In genomic region chr10:129033354-129033729, GRCh38 we compare ENCODE assay signal across 21 cellular contexts.
"Had no signal": no experiment of that assay in that cellular context is flagged by ENCODE, and none has a peak within 500 bp of the region (broad histone marks: within the 10 kb centered on the region; RNA-seq: fewer than 3 reads in every experiment).

No MANE protein-coding gene starts in this region.

- H3K36me3 Mint-ChIP-seq: stimulated activated memory B cell treated with anti-CD40 and anti-IgM and Interleukin-4, amounts not matched to agents 10 μg/mL and 1 μg/mL and 100 μg/mL, for 72 hours had no signal

- H3K4me1 ChIP-seq: adrenal gland, gastroesophageal sphincter, parathyroid adenoma, upper lobe of right lung had no signal

- H3K27ac Mint-ChIP-seq: activated naive CD4-positive, alpha-beta T cell treated with anti-CD3 and anti-CD28 coated beads for 36 hours; stimulated activated memory B cell treated with anti-CD40 and anti-IgM and Interleukin-4, amounts not matched to agents 10 μg/mL and 1 μg/mL and 100 μg/mL, for 72 hours had no signal

- H3K36me3 ChIP-seq: adrenal gland, gastroesophageal sphincter, heart right ventricle, thoracic aorta, upper lobe of right lung had no signal

- ATAC-seq: activated CD4-positive, CD25-positive, alpha-beta regulatory T cell treated with anti-CD3 and anti-CD28 coated beads, Interleukin-2, amount 50 U/mL, for 24 hours; activated T-cell treated with anti-CD3 and anti-CD28 coated beads, Interleukin-2, amount 50 U/mL, for 4 hours; esophagus mucosa; gastroesophageal sphincter; heart right ventricle; left ventricle myocardium superior; sciatic nerve; stimulated activated memory B cell treated with anti-CD40 and anti-IgM and Interleukin-4, amounts not matched to agents 10 μg/mL and 1 μg/mL and 100 μg/mL, for 72 hours; upper lobe of right lung had no signal

- DNase-seq: activated CD4-positive, alpha-beta T cell treated with anti-CD3 and anti-CD28 coated beads, Interleukin-2, amount 50 U/mL, for 1 hour; activated CD8-positive, alpha-beta memory T cell treated with anti-CD3 and anti-CD28 coated beads, Interleukin-2, amount 50 U/mL, for 4 hours; activated T-cell treated with anti-CD3 and anti-CD28 coated beads, Interleukin-2, amount 50 U/mL, for 4 hours; adrenal gland; cerebellar nuclear complex; effector CD4-positive, alpha-beta T cell; heart right ventricle; kidney glomerular epithelial cell; left ventricle myocardium superior; stimulated activated CD4-positive, alpha-beta T cell treated with anti-CD3 and anti-CD28 coated beads, Interleukin-4, amount 100 ng/mL, for 4 hours; T-helper 1 cell; T1000; upper lobe of right lung had no signal

- H3K4me3 ChIP-seq: adrenal gland, gastroesophageal sphincter, heart right ventricle, thoracic aorta, upper lobe of right lung had no signal

- H3K9me3 ChIP-seq: adrenal gland, gastroesophageal sphincter, heart right ventricle, thoracic aorta, upper lobe of right lung had no signal

- H3K4me3 Mint-ChIP-seq: activated naive CD4-positive, alpha-beta T cell treated with anti-CD3 and anti-CD28 coated beads for 36 hours; activated T-cell treated with anti-CD3 and anti-CD28 coated beads, Interleukin-2, amount 50 U/mL, for 4 hours; stimulated activated memory B cell treated with anti-CD40 and anti-IgM and Interleukin-4, amounts not matched to agents 10 μg/mL and 1 μg/mL and 100 μg/mL, for 72 hours had no signal

- H3K27ac ChIP-seq: adrenal gland, gastroesophageal sphincter, heart right ventricle, parathyroid adenoma, thoracic aorta, upper lobe of right lung had no signal

- H3K9me3 Mint-ChIP-seq: activated naive CD4-positive, alpha-beta T cell treated with anti-CD3 and anti-CD28 coated beads for 36 hours; activated T-cell treated with anti-CD3 and anti-CD28 coated beads, Interleukin-2, amount 50 U/mL, for 4 hours; stimulated activated memory B cell treated with anti-CD40 and anti-IgM and Interleukin-4, amounts not matched to agents 10 μg/mL and 1 μg/mL and 100 μg/mL, for 72 hours had no signal
